ENCODE assay signal across 22 cellular contexts in genomic region chr13:76758738-76759137, GRCh38.
"Had no signal": no experiment of that assay in that cellular context is flagged by ENCODE, and none has a peak within 500 bp of the region (broad histone marks: within the 10 kb centered on the region; RNA-seq: fewer than 3 reads in every experiment).

No MANE protein-coding gene starts in this region.

- H3K4me3 Mint-ChIP-seq: activated B cell treated with CpG ODN at 0.5 μM for 24 hours; activated CD4-positive, alpha-beta T cell treated with anti-CD3 and anti-CD28 coated beads, Interleukin-2, amount 10 ng/mL, durations not matched to agents 24 days and 14 days; activated CD8-positive, alpha-beta T cell treated with anti-CD3 and anti-CD28 coated beads, Interleukin-2, amount 10 ng/mL, durations not matched to agents 7 days and 5 days; activated naive CD8-positive, alpha-beta T cell; memory B cell; natural killer cell had no signal

- H3K9ac ChIP-seq: parathyroid adenoma had no signal

- H2AFZ ChIP-seq: hepatocyte, parathyroid adenoma had no signal

- H3K36me3 Mint-ChIP-seq: activated naive CD8-positive, alpha-beta T cell; memory B cell; natural killer cell had no signal

- H3K27ac Mint-ChIP-seq: activated B cell treated with CpG ODN at 0.5 μM for 24 hours; activated CD4-positive, alpha-beta T cell treated with anti-CD3 and anti-CD28 coated beads, Interleukin-2, amount 10 ng/mL, durations not matched to agents 24 days and 14 days; activated CD8-positive, alpha-beta T cell treated with anti-CD3 and anti-CD28 coated beads, Interleukin-2, amount 10 ng/mL, durations not matched to agents 7 days and 5 days; activated naive CD8-positive, alpha-beta T cell; memory B cell; natural killer cell had no signal

- H3K4me1 ChIP-seq: body of pancreas, parathyroid adenoma had no signal

- H3K9me3 Mint-ChIP-seq: activated B cell treated with CpG ODN at 0.5 μM for 24 hours; activated CD4-positive, alpha-beta T cell treated with anti-CD3 and anti-CD28 coated beads, Interleukin-2, amount 10 ng/mL, durations not matched to agents 24 days and 14 days; memory B cell; natural killer cell had no signal

- H3K9me3 ChIP-seq: body of pancreas, left ventricle myocardium inferior, neutrophil, suprapubic skin, upper lobe of left lung had no signal

- DNase-seq: activated B cell treated with CpG ODN at 0.5 μM for 24 hours; activated CD4-positive, alpha-beta T cell treated with anti-CD3 and anti-CD28 coated beads, Interleukin-2, amount 10 ng/mL, durations not matched to agents 24 days and 14 days; activated CD8-positive, alpha-beta memory T cell treated with anti-CD3 and anti-CD28 coated beads, Interleukin-2, amount 50 U/mL, for 4 hours; activated CD8-positive, alpha-beta T cell treated with anti-CD3 and anti-CD28 coated beads, Interleukin-2, amount 10 ng/mL, durations not matched to agents 7 days and 5 days; activated gamma-delta T cell treated with Interleukin-2 at 50 U/mL for 16 hours; activated T-cell treated with anti-CD3 and anti-CD28 coated beads, Interleukin-2, amount 50 U/mL, for 48 hours; amygdala; body of pancreas; kidney; left ventricle myocardium inferior; natural killer cell; stimulated activated CD4-positive, alpha-beta T cell treated with anti-CD3 and anti-CD28 coated beads, Interleukin-15, amount 100 ng/mL, for 24 hours; stimulated activated CD4-positive, alpha-beta T cell treated with anti-CD3 and anti-CD28 coated beads, Interleukin-4, amount 100 ng/mL, for 4 hours; stimulated activated CD8-positive, alpha-beta memory T cell treated with anti-CD3 and anti-CD28 coated beads, Interleukin-4, amount 100 ng/mL, for 48 hours; stimulated activated naive CD8-positive, alpha-beta T cell treated with anti-CD3 and anti-CD28 coated beads, Interleukin-15, Interleukin-2, amounts not matched to agents 100 U/mL and 50 U/mL, for 24 hours; upper lobe of left lung had no signal

- H3K79me2 ChIP-seq: hepatocyte, parathyroid adenoma had no signal

- H3K36me3 ChIP-seq: left ventricle myocardium inferior, neutrophil, suprapubic skin, upper lobe of left lung had no signal

- H3K27me3 ChIP-seq: body of pancreas, hepatocyte, neutrophil, suprapubic skin, upper lobe of left lung had no signal

- H3K27me3 Mint-ChIP-seq: activated B cell treated with CpG ODN at 0.5 μM for 24 hours; activated CD4-positive, alpha-beta T cell treated with anti-CD3 and anti-CD28 coated beads, Interleukin-2, amount 10 ng/mL, durations not matched to agents 24 days and 14 days; memory B cell had no signal

- H3K4me2 ChIP-seq: hepatocyte had no signal

- ATAC-seq: activated CD8-positive, alpha-beta T cell treated with anti-CD3 and anti-CD28 coated beads, Interleukin-2, amount 10 ng/mL, durations not matched to agents 7 days and 5 days; body of pancreas; natural killer cell; stimulated activated naive CD8-positive, alpha-beta T cell treated with anti-CD3 and anti-CD28 coated beads, Interleukin-15, Interleukin-2, amounts not matched to agents 100 U/mL and 50 U/mL, for 24 hours had no signal

- H3K27ac ChIP-seq: body of pancreas, hepatocyte, left ventricle myocardium inferior, neutrophil, parathyroid adenoma, suprapubic skin, upper lobe of left lung had no signal

- H3K4me3 ChIP-seq: body of pancreas, hepatocyte, left ventricle myocardium inferior, suprapubic skin, upper lobe of left lung had no signal

- H3K4me1 Mint-ChIP-seq: activated B cell treated with CpG ODN at 0.5 μM for 24 hours; activated CD4-positive, alpha-beta T cell treated with anti-CD3 and anti-CD28 coated beads, Interleukin-2, amount 10 ng/mL, durations not matched to agents 24 days and 14 days; memory B cell; natural killer cell had no signal
